32 cellular contexts compared by ENCODE assay signal in genomic region chr6:155270566-155271091, GRCh38. TPM values are rescaled to one million over a fixed set of nuclear protein-coding genes. Genes with fewer than 3 reads are reported as not detected.
DNase-seq lines count a peak whose midpoint lies in the region; ATAC-seq and TF ChIP-seq lines count a peak whose summit lies in the region.
"Had no signal": no experiment of that assay in that cellular context is flagged by ENCODE, and none has a peak within 500 bp of the region (broad histone marks: within the 10 kb centered on the region; RNA-seq: fewer than 3 reads in every experiment).

No MANE protein-coding gene starts in this region.

- H3K79me1 ChIP-seq in mesenchymal stem cell (replicated peaks; ENCODE audit: low read length, poor library complexity, severe bottlenecking), result peaks cover 13% of the 10 kb centered on the region

- no peak overlapping the region for H2BK15ac ChIP-seq in mesenchymal stem cell (ENCODE audit: low read depth, poor library complexity, severe bottlenecking)

- H3K4me3 ChIP-seq in left ventricle myocardium inferior (no peak overlapping the region), mesenchymal stem cell (ENCODE audit: insufficient read depth in 1 of 2, low read depth in 1 of 2, low read length in 2 of 2) (no peak overlapping the region), upper lobe of left lung (no peak overlapping the region)
- H3K4me3 ChIP-seq: HAP-1, SJSA1, tibial artery had no signal

- no peak overlapping the region for H3K4ac ChIP-seq in mesenchymal stem cell (ENCODE audit: low read depth in 1 of 2, low read length in 2 of 2)

- no peak overlapping the region for H2AFZ ChIP-seq in mesenchymal stem cell (ENCODE audit: low read depth, low read length)
- H2AFZ ChIP-seq: parathyroid adenoma had no signal

- no peak for TF ChIP-seq POLR2A in upper lobe of left lung (IDR thresholded peaks at IDR 0.05)

- no peak overlapping the region for H2BK5ac ChIP-seq in mesenchymal stem cell (ENCODE audit: low read depth, low read length, poor library complexity, severe bottlenecking)

- H3K36me3 ChIP-seq in left ventricle myocardium inferior (no peaks in the 10 kb centered on the region), mesenchymal stem cell (ENCODE audit: control insufficient read depth in 1 of 2, insufficient read depth in 2 of 2, low read depth in 1 of 2, low read length in 2 of 2) (peaks cover 0 to under 1% of the 10 kb centered on the region in 2 experiments), upper lobe of left lung (peaks cover 0 to 3% (median 0%) of the 10 kb centered on the region in 4 donors)
- H3K36me3 ChIP-seq: tibial artery had no signal

- no peak for TF ChIP-seq CTCF in left ventricle myocardium inferior (IDR thresholded peaks at IDR 0.05; ENCODE audit: borderline replicate concordance)
- TF ChIP-seq CTCF in upper lobe of left lung (IDR thresholded peaks at IDR 0.05), result no peak

- H3K18ac ChIP-seq in mesenchymal stem cell (ENCODE audit: low read depth in 1 of 2, low read length in 2 of 2), result peak overlapping the region; percentile 22 to 65

- no peak overlapping the region for H2BK120ac ChIP-seq in mesenchymal stem cell (ENCODE audit: low read depth, low read length)

- H3K27ac ChIP-seq in left ventricle myocardium inferior (replicated peaks) (peak overlapping the region; percentile 7), mesenchymal stem cell (ENCODE audit: low read length, poor library complexity, severe bottlenecking) (no peak overlapping the region), upper lobe of left lung (no peak overlapping the region)
- H3K27ac ChIP-seq: epithelial cell of prostate, parathyroid adenoma, RWPE1, SJSA1 had no signal

- no peak overlapping the region for H2AK5ac ChIP-seq in mesenchymal stem cell (ENCODE audit: low read length, severe bottlenecking)

- H4K8ac ChIP-seq in mesenchymal stem cell (ENCODE audit: low read length), result no peak overlapping the region

- WGBS in mesenchymal stem cell, result 86% methylated on average over 5 of the region's 7 CpGs
- WGBS in upper lobe of left lung, 2 donors, result 82 to 85% methylated on average over 7 of the region's 7 CpGs

- intact Hi-C loops in left ventricle myocardium inferior (cut with micrococcal nuclease) (no loop called here), cardiac septum (cut with DNase I) (no loop called here)

- no peak for TF ChIP-seq EP300 in upper lobe of left lung (IDR thresholded peaks at IDR 0.05)

- H3K27me3 ChIP-seq in left ventricle myocardium inferior (ENCODE audit: low read depth) (no peaks in the 10 kb centered on the region), mesenchymal stem cell (ENCODE audit: control insufficient read depth in 1 of 2, insufficient read depth in 1 of 2, low read length in 2 of 2) (no peaks in the 10 kb centered on the region), upper lobe of left lung (no peaks in the 10 kb centered on the region)
- H3K27me3 ChIP-seq: SJSA1, tibial artery had no signal

- H2BK12ac ChIP-seq in mesenchymal stem cell (ENCODE audit: low read length in 2 of 2), result peak overlapping the region in 1 of 2 experiments; percentile 8

- no peak overlapping the region for H3K4me2 ChIP-seq in mesenchymal stem cell (ENCODE audit: low read length, poor library complexity, severe bottlenecking)

- no peak overlapping the region for H3K9ac ChIP-seq in mesenchymal stem cell (ENCODE audit: low read length)
- H3K9ac ChIP-seq: parathyroid adenoma had no signal

- no peak overlapping the region for H3K23ac ChIP-seq in mesenchymal stem cell (ENCODE audit: low read length in 2 of 2)

- H3K14ac ChIP-seq in mesenchymal stem cell (ENCODE audit: low read length in 2 of 2), result no peak overlapping the region

- no peak overlapping the region for H4K91ac ChIP-seq in mesenchymal stem cell (ENCODE audit: low read length)

- H3K4me1 ChIP-seq in left ventricle myocardium inferior (peaks cover 46% of the 10 kb centered on the region), mesenchymal stem cell (ENCODE audit: control insufficient read depth, insufficient read depth, low read depth, low read length) (no peaks in the 10 kb centered on the region), upper lobe of left lung (peaks cover 0 to 4% (median 1%) of the 10 kb centered on the region in 4 donors)
- H3K4me1 ChIP-seq: parathyroid adenoma had no signal

- ATAC-seq in HG02642 (IDR thresholded peaks at IDR 0.05; ENCODE audit: poor library complexity, unreplicated experiment) (no peak), GM18868 (IDR thresholded peaks at IDR 0.05; ENCODE audit: unreplicated experiment) (no peak), upper lobe of left lung (ENCODE audit: low FRiP score in 2 of 2) (no peak)
- ATAC-seq: left colon; right cardiac atrium; stimulated activated naive CD8-positive, alpha-beta T cell treated with anti-CD3 and anti-CD28 coated beads, Interleukin-15, amount 100 ng/mL, for 72 hours; T-cell had no signal

- no peak for DNase-seq in left ventricle myocardium inferior
- no peak for DNase-seq in cardiac septum (ENCODE audit: low spot score)
- DNase-seq in NCI-H82 treated with DMSO at 0.1 percent for 48 hours (lab: John Stamatoyannopoulos, UW; ENCODE audit: unreplicated experiment), result peak; percentile 75
- no peak for DNase-seq in mesenchymal stem cell
- no peak for DNase-seq in HK-2 (ENCODE audit: unreplicated experiment)
- no peak for DNase-seq in upper lobe of left lung
- DNase-seq: ACHN; activated CD4-positive, alpha-beta T cell treated with anti-CD3 and anti-CD28 coated beads, Interleukin-2, amount 10 ng/mL, durations not matched to agents 7 days and 5 days; activated effector memory CD4-positive, alpha-beta T cell treated with Interleukin-2 at 50 U/mL for 16 hours; activated T-cell treated with anti-CD3 and anti-CD28 coated beads, Interleukin-2, amount 50 U/mL, for 1 hour; effector CD4-positive, alpha-beta T cell; immature natural killer cell; IMR-90; left colon; NCI-H1694; NCI-H2171 treated with DMSO at 0.1 percent for 48 hours; OCI-M1; right cardiac atrium; stimulated activated CD4-positive, alpha-beta T cell treated with anti-CD3 and anti-CD28 coated beads, Interleukin-1b, Interleukin-23, amount 100 ng/mL, for 48 hours; stimulated activated naive CD8-positive, alpha-beta T cell treated with anti-CD3 and anti-CD28 coated beads, Interleukin-15, amount 100 ng/mL, for 72 hours; T-cell; tibial artery had no signal

- H3K9me3 ChIP-seq in left ventricle myocardium inferior (replicated peaks) (no peaks in the 10 kb centered on the region), mesenchymal stem cell (ENCODE audit: control insufficient read depth, low read length) (no peaks in the 10 kb centered on the region), upper lobe of left lung (no peaks in the 10 kb centered on the region)
- H3K9me3 ChIP-seq: HAP-1, SJSA1, tibial artery had no signal

RNA-seq across cellular contexts. Expression of gene CLDN20, which starts 6.8 kb away (rescaled TPM):
- total RNA-seq in left ventricle myocardium inferior, result not detected
- total RNA-seq in cardiac septum, result not detected
- 0.10 TPM for polyA plus RNA-seq in mesenchymal stem cell (2013, experiment 1 of 2)
- not detected for polyA plus RNA-seq in mesenchymal stem cell (2013, experiment 2 of 2)
- not detected for total RNA-seq in upper lobe of left lung
- total RNA-seq: activated CD4-positive, alpha-beta T cell treated with anti-CD3 and anti-CD28 coated beads, Interleukin-2, amount 10 ng/mL, durations not matched to agents 7 days and 5 days; bronchial epithelial cell; glomerular endothelial cell; IMR-90; left colon; right cardiac atrium; SJSA1; T-cell had no signal
- polyA plus RNA-seq: BJ, immature natural killer cell, IMR-90, right cardiac atrium had no signal

RNA-seq across cellular contexts. Expression of gene TFB1M, which starts 43.7 kb away (rescaled TPM):
- 18.8 TPM for total RNA-seq in left ventricle myocardium inferior
- 15.1 TPM for total RNA-seq in cardiac septum
- polyA plus RNA-seq in mesenchymal stem cell (2013, experiment 1 of 2), result 69.5 TPM
- 67.3 TPM for polyA plus RNA-seq in mesenchymal stem cell (2013, experiment 2 of 2)
- total RNA-seq in upper lobe of left lung, result 10 to 100 TPM in 5 of 6 donors, 1 to 10 TPM in 1; 4.2 to 19.6 (median 15.0) TPM
